Comparison of ENCODE assay signal across 26 cellular contexts in genomic region chr1:108860190-108860907, GRCh38. TPM values are rescaled to one million over a fixed set of nuclear protein-coding genes. Genes with fewer than 3 reads are reported as not detected.
"Had no signal": no experiment of that assay in that cellular context is flagged by ENCODE, and none has a peak within 500 bp of the region (broad histone marks: within the 10 kb centered on the region; RNA-seq: fewer than 3 reads in every experiment).

No MANE protein-coding gene starts in this region.

- H3K4me3 ChIP-seq: colonic mucosa, gastrocnemius medialis, heart right ventricle, left lung, lower lobe of right lung, mucosa of descending colon had no signal

- ATAC-seq: effector memory CD8-positive, alpha-beta T cell; esophagus mucosa; foreskin keratinocyte; gastrocnemius medialis; heart right ventricle; left cardiac atrium; left lung; left ventricle myocardium superior; lower lobe of right lung; mucosa of descending colon had no signal

- H3K27ac ChIP-seq: colonic mucosa, epithelial cell of prostate, foreskin keratinocyte, gastrocnemius medialis, heart right ventricle, left lung, lower lobe of right lung had no signal

- H3K27me3 ChIP-seq: colonic mucosa, foreskin keratinocyte, gastrocnemius medialis, left lung had no signal

- DNase-seq: colonic mucosa; cortex of kidney; effector CD8-positive, alpha-beta T cell; effector memory CD8-positive, alpha-beta T cell; endodermal cell; erythroblast; foreskin keratinocyte; gastrocnemius medialis; glutamatergic neuron; heart right ventricle; hippocampal formation; left cardiac atrium; left lung; left ventricle myocardium superior; lower lobe of right lung; mesenchymal stem cell; mucosa of descending colon; naive B cell had no signal

- H3K36me3 ChIP-seq: colonic mucosa, gastrocnemius medialis, heart right ventricle, left lung, lower lobe of right lung had no signal

- FAIRE-seq: endometrium, islet of Langerhans, keratinocyte had no signal

- H3K4me1 ChIP-seq: colonic mucosa, gastrocnemius medialis, heart right ventricle, left lung, lower lobe of right lung had no signal

- H3K9me3 ChIP-seq: colonic mucosa, gastrocnemius medialis, heart right ventricle, left lung, lower lobe of right lung, mucosa of descending colon had no signal

RNA-seq across cellular contexts. Expression of gene AKNAD1, which starts 3.5 kb away (rescaled TPM):
- total RNA-seq: colonic mucosa, glomerular endothelial cell, heart right ventricle, left cardiac atrium, left lung, left ventricle myocardium superior, mesenteric fat pad, mesothelial cell of epicardium had no signal
